ENCODE assay signal across 12 cellular contexts in the genomic region with DNA sequence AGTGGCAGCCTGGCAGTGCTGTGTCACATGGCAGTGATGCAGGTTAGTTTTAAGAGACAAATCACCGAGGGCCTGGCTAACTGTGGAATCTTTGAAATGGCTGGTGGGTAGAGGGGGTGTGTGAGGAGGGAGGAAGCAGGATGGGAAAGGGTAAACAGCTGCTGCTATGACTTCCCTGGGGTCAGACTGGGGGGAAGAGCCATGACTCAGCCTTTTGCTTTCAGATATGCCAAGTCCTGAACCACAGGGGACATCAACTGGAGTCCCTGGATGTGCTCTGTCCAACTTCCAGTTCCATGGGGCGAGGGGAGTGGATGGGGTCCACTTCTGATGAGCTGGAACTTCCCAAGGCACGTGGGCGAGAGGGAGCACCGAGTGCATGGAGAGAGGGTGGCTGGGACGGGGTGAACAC.
A peak's percentile ranks its signal among the peaks of the same experiment; 100 is the strongest.
DNase-seq lines count a peak whose midpoint lies in the region; ATAC-seq and TF ChIP-seq lines count a peak whose summit lies in the region.
"Had no signal": no experiment of that assay in that cellular context is flagged by ENCODE, and none has a peak within 500 bp of the region (broad histone marks: within the 10 kb centered on the region; RNA-seq: fewer than 3 reads in every experiment).

No MANE protein-coding gene starts in this region.

- no peaks in the 10 kb centered on the region for H3K9me3 Mint-ChIP-seq in activated CD4-positive, alpha-beta T cell treated with anti-CD3 and anti-CD28 coated beads for 36 hours (ENCODE audit: low read depth)
- H3K9me3 Mint-ChIP-seq: activated T-cell treated with anti-CD3 and anti-CD28 coated beads, Interleukin-2, amount 50 U/mL, for 4 hours had no signal

- H3K4me3 Mint-ChIP-seq in activated CD4-positive, alpha-beta T cell treated with anti-CD3 and anti-CD28 coated beads for 36 hours = no peak overlapping the region
- H3K4me3 Mint-ChIP-seq: activated T-cell treated with anti-CD3 and anti-CD28 coated beads, Interleukin-2, amount 50 U/mL, for 4 hours had no signal

- in situ Hi-C loops in gastrocnemius medialis (cut with MboI; ENCODE audit: low sequenced_read_pairs in 4 of 4) = no loop called here

- H3K27ac ChIP-seq in SJSA1 (peak overlapping the region; percentile 76), gastrocnemius medialis (peak overlapping the region in 2 of 4 donors; percentile 16 to 31)

- no peak for TF ChIP-seq POLR2A in gastrocnemius medialis (IDR thresholded peaks at IDR 0.05)

- POLR2A ChIA-PET in activated CD4-positive, alpha-beta T cell treated with anti-CD3 and anti-CD28 coated beads for 36 hours (lab: Charles Lee) = no interaction called here

- H3K9me3 ChIP-seq in SJSA1 (replicated peaks) = no peaks in the 10 kb centered on the region
- H3K9me3 ChIP-seq in gastrocnemius medialis = no peaks in the 10 kb centered on the region

- peak; percentile 30 for ATAC-seq in activated CD4-positive, alpha-beta T cell treated with anti-CD3 and anti-CD28 coated beads for 36 hours
- ATAC-seq in gastrocnemius medialis = peak; percentile 39

- peaks cover 45% of the 10 kb centered on the region for H3K4me1 Mint-ChIP-seq in activated CD4-positive, alpha-beta T cell treated with anti-CD3 and anti-CD28 coated beads for 36 hours

- H3K4me3 ChIP-seq in SJSA1 (no peak overlapping the region), fibroblast of the aortic adventitia (ENCODE audit: low read depth, low read length) (no peak overlapping the region), gastrocnemius medialis (no peak overlapping the region)
- H3K4me3 ChIP-seq: skin epidermis had no signal

- TF ChIP-seq CTCF in fibroblast of the aortic adventitia (IDR thresholded peaks at IDR 0.05; ENCODE audit: insufficient read depth, low read length) = no peak
- TF ChIP-seq CTCF in gastrocnemius medialis (IDR thresholded peaks at IDR 0.05 in 4 of 5, conservative IDR thresholded peaks at IDR 0.05 in 1 of 5) = no peak

- peaks cover 33% of the 10 kb centered on the region for H3K4me1 ChIP-seq in SJSA1 (replicated peaks)
- H3K4me1 ChIP-seq in gastrocnemius medialis = peaks cover 19 to 44% of the 10 kb centered on the region in 2 donors

- peak; percentile 30 for DNase-seq in activated CD4-positive, alpha-beta T cell treated with anti-CD3 and anti-CD28 coated beads for 36 hours
- no peak for DNase-seq in activated CD4-positive, alpha-beta T cell treated with anti-CD3 and anti-CD28 coated beads for 1 hour
- DNase-seq in SJSA1 (ENCODE audit: low read depth in 1 of 2, low spot score in 2 of 2) = peak; percentile 54 to 69
- DNase-seq in fibroblast of the aortic adventitia (ENCODE audit: low read depth) = peak; percentile 64
- DNase-seq in gastrocnemius medialis = no peak
- DNase-seq in NCI-H1105 (lab: John Stamatoyannopoulos, UW) = no peak
- DNase-seq in effector CD4-positive, alpha-beta T cell = no peak
- no peak for DNase-seq in AML-193 (lab: John Stamatoyannopoulos, UW)
- DNase-seq: activated T-cell treated with anti-CD3 and anti-CD28 coated beads, Interleukin-2, amount 50 U/mL, for 4 hours; kidney glomerular epithelial cell; NCI-H187 had no signal

- CTCF ChIA-PET in activated CD4-positive, alpha-beta T cell treated with anti-CD3 and anti-CD28 coated beads for 36 hours (lab: Charles Lee) = interaction anchor here (0.7 to 1.2 kb wide), 5 partner anchors 9 to 121 kb away, joined by 3 to 5 read pairs (median 3); no protein-coding TSS in a partner anchor

- H3K27me3 ChIP-seq in SJSA1 (replicated peaks) (no peaks in the 10 kb centered on the region), gastrocnemius medialis (no peaks in the 10 kb centered on the region)

- H3K36me3 ChIP-seq in SJSA1 = no peaks in the 10 kb centered on the region
- H3K36me3 ChIP-seq in gastrocnemius medialis = no peaks in the 10 kb centered on the region

- intact Hi-C loops in activated CD4-positive, alpha-beta T cell treated with anti-CD3 and anti-CD28 coated beads for 36 hours (cut with DNase I, micrococcal nuclease) = no loop called here
- intact Hi-C loops in gastrocnemius medialis (cut with DNase I; ENCODE audit: low total_unique reads) = no loop called here

- H3K27ac Mint-ChIP-seq in activated CD4-positive, alpha-beta T cell treated with anti-CD3 and anti-CD28 coated beads for 36 hours = peak overlapping the region; percentile 16

- H3K27me3 Mint-ChIP-seq in activated CD4-positive, alpha-beta T cell treated with anti-CD3 and anti-CD28 coated beads for 36 hours = no peaks in the 10 kb centered on the region

- no peaks in the 10 kb centered on the region for H3K36me3 Mint-ChIP-seq in activated CD4-positive, alpha-beta T cell treated with anti-CD3 and anti-CD28 coated beads for 36 hours (ENCODE audit: low read depth)

Comparison
In these comparisons a context has a peak if more than half of its experiments do, and no peak if none do; other contexts are left out.
1. DNase-seq: peak in activated CD4-positive, alpha-beta T cell treated with anti-CD3 and anti-CD28 coated beads for 36 hours (single experiment), SJSA1 (2 of 2) and fibroblast of the aortic adventitia (single experiment); none in activated CD4-positive, alpha-beta T cell treated with anti-CD3 and anti-CD28 coated beads for 1 hour (single experiment), gastrocnemius medialis (0 of 2), NCI-H1105 (single experiment), effector CD4-positive, alpha-beta T cell (single experiment) and AML-193 (0 of 2).